In genomic region chr17:30200661-30201060, GRCh38 we compare ENCODE assay signal across 5 cellular contexts. TPM values are rescaled to one million over a fixed set of nuclear protein-coding genes. Genes with fewer than 3 reads are reported as not detected.
"Had no signal": no experiment of that assay in that cellular context is flagged by ENCODE, and none has a peak within 500 bp of the region (broad histone marks: within the 10 kb centered on the region; RNA-seq: fewer than 3 reads in every experiment).

No MANE protein-coding gene starts in this region.

RNA-seq across cellular contexts. Expression of gene SLC6A4, which starts 34.8 kb away (rescaled TPM):
- total RNA-seq: left ventricle myocardium superior, mammary epithelial cell, mesenteric fat pad, mucosa of gallbladder had no signal
- polyA plus RNA-seq: keratinocyte, mammary epithelial cell had no signal
